In the genomic region with DNA sequence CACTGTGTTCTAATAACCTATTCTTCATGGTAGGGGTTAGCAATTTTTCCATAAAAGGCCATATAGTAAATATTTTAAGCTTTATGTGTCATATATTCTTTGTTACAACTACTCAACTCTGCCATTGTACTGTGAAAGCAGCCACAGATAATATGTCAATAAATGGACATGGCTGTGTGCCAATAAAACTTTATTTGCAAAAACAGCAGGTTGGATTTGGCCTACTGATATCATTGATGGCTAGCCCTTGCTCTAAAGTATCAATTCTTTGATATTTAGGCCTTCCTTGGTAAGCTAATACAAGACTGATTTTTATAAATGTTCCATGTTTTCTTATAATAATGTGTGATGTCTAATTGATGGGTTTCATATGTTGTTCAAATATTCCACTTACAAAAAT, we compare ENCODE assay signal across 28 cellular contexts.
"Had no signal": no experiment of that assay in that cellular context is flagged by ENCODE, and none has a peak within 500 bp of the region (broad histone marks: within the 10 kb centered on the region; RNA-seq: fewer than 3 reads in every experiment).

No MANE protein-coding gene starts in this region.

- FAIRE-seq: colon, endometrium, endothelial cell of umbilical vein, frontal cortex had no signal

- DNase-seq: colonic mucosa; cortex of kidney; dermis blood vessel endothelial cell; dorsolateral prefrontal cortex; effector CD4-positive, alpha-beta T cell; effector CD8-positive, alpha-beta T cell; effector memory CD4-positive, alpha-beta T cell; effector memory CD8-positive, alpha-beta T cell; endodermal cell; erythroblast; esophagus squamous epithelium; foreskin fibroblast; foreskin keratinocyte; foreskin melanocyte; gastrocnemius medialis; glutamatergic neuron; head of caudate nucleus; heart left ventricle; heart right ventricle had no signal

- H3K27me3 ChIP-seq: colonic mucosa, dorsolateral prefrontal cortex, foreskin keratinocyte, gastrocnemius medialis, gastroesophageal sphincter, heart left ventricle, heart right ventricle had no signal

- H3K27ac ChIP-seq: colonic mucosa, coronary artery, dorsolateral prefrontal cortex, epithelial cell of prostate, esophagus muscularis mucosa, esophagus squamous epithelium, foreskin keratinocyte, gastrocnemius medialis, gastroesophageal sphincter, heart left ventricle, heart right ventricle had no signal

- ATAC-seq: effector memory CD8-positive, alpha-beta T cell; esophagus mucosa; foreskin keratinocyte; gastrocnemius medialis; gastroesophageal sphincter; heart left ventricle; heart right ventricle had no signal

- H3K4me1 ChIP-seq: colonic mucosa, foreskin keratinocyte, gastrocnemius medialis, gastroesophageal sphincter had no signal

- H3K4me3 ChIP-seq: colonic mucosa, coronary artery, dorsolateral prefrontal cortex, esophagus muscularis mucosa, esophagus squamous epithelium, gastrocnemius medialis, gastroesophageal sphincter, heart left ventricle, heart right ventricle had no signal

- H3K36me3 ChIP-seq: colonic mucosa, esophagus muscularis mucosa, esophagus squamous epithelium, gastrocnemius medialis, gastroesophageal sphincter, heart left ventricle, heart right ventricle had no signal

- H3K9me3 ChIP-seq: colonic mucosa, esophagus squamous epithelium, gastrocnemius medialis had no signal
